ENCODE assay signal across 8 cellular contexts in genomic region chr19:55173717-55174409, GRCh38. TPM values are rescaled to one million over a fixed set of nuclear protein-coding genes. Genes with fewer than 3 reads are reported as not detected.
A peak's percentile ranks its signal among the peaks of the same experiment; 100 is the strongest.
DNase-seq lines count a peak whose midpoint lies in the region; ATAC-seq and TF ChIP-seq lines count a peak whose summit lies in the region.

No MANE protein-coding gene starts in this region.

- intact Hi-C loops in MCF 10A (cut with micrococcal nuclease), result no loop called here

- CTCF ChIA-PET in HEK293T (lab: Yijun Ruan, JAX), result interaction anchor here (1.7 kb wide), 1 partner anchor 14 kb away, joined by 5 read pairs; no protein-coding TSS in a partner anchor
- CTCF ChIA-PET in MCF 10A (lab: Yijun Ruan, JAX), result interaction anchor here (0.6 to 1.2 kb wide), 3 partner anchors 33 to 244 kb away, joined by 3 to 5 read pairs (median 3); no protein-coding TSS in a partner anchor

- peaks cover 14% of the 10 kb centered on the region for H3K4me1 Mint-ChIP-seq in MCF 10A (ENCODE audit: insufficient read depth, unreplicated experiment)

- H3K9me3 Mint-ChIP-seq in MCF 10A (ENCODE audit: unreplicated experiment), result no peaks in the 10 kb centered on the region

- peaks cover 7% of the 10 kb centered on the region for H3K36me3 Mint-ChIP-seq in MCF 10A (ENCODE audit: insufficient read depth, unreplicated experiment)

- no peaks in the 10 kb centered on the region for H3K27me3 Mint-ChIP-seq in MCF 10A (ENCODE audit: insufficient read depth, unreplicated experiment)

- no peak for ATAC-seq in GM19324 (IDR thresholded peaks at IDR 0.05; ENCODE audit: low FRiP score, unreplicated experiment)

- peak overlapping the region; percentile 74 for H3K4me3 Mint-ChIP-seq in MCF 10A (ENCODE audit: unreplicated experiment)

- DNase-seq in AG10803 (ENCODE audit: low read depth) (peak; percentile 73), HEK293T (ENCODE audit: extremely low spot score) (peak; percentile 83), RPMI7951 (ENCODE audit: low read depth) (peak; percentile 89), MCF 10A (ENCODE audit: unreplicated experiment) (peak; percentile 67), HuH-7.5 (ENCODE audit: low spot score) (no peak)
- DNase-seq in stimulated activated CD4-positive, alpha-beta T cell treated with anti-CD3 and anti-CD28 coated beads, Interleukin-15, amount 100 ng/mL, for 24 hours, result peak; percentile 73

- H3K9me3 ChIP-seq in iPS-18c (ENCODE audit: control insufficient read depth, insufficient read depth, low read length), result no peaks in the 10 kb centered on the region

- no peak overlapping the region for H3K27ac Mint-ChIP-seq in MCF 10A (ENCODE audit: low read depth, unreplicated experiment)

- H3K4me3 ChIP-seq in AG10803 (ENCODE audit: low read length) (peak overlapping the region; percentile 67), iPS-18c (ENCODE audit: insufficient read depth, low read depth, low read length) (peak overlapping the region; percentile 70)

- no TSS peak for BruUV-seq in MCF 10A (replicated peaks; lab: Mats Ljungman, UMichigan)

- POLR2A ChIA-PET in HEK293T (lab: Yijun Ruan, JAX) (interaction anchor here (0.6 to 2.2 kb wide), 7 partner anchors 13 to 106 kb away, joined by 3 to 8 read pairs (median 3); partner anchors contain the start of genes HSPBP1 and PPP6R1), MCF 10A (lab: Yijun Ruan, JAX) (interaction anchor here (0.6 to 1.3 kb wide), 3 partner anchors 9 to 85 kb away, joined by 3 read pairs; partner anchors contain the start of gene PPP6R1)

- TF ChIP-seq CTCF in AG10803 (conservative IDR thresholded peaks at IDR 0.05; ENCODE audit: low read length), result peak; percentile 20
- TF ChIP-seq CTCF in MCF 10A (IDR thresholded peaks at IDR 0.05; ENCODE audit: unreplicated experiment), result no peak

TF ChIP-seq in HEK293T, 16 proteins besides CTCF, POLR2A, EP300 and RAD21:
- TF ChIP-seq PKNOX1 (IDR thresholded peaks at IDR 0.05) (no peak), ELF4 (IDR thresholded peaks at IDR 0.05) (no peak), HDGF (IDR thresholded peaks at IDR 0.05; ENCODE audit: borderline replicate concordance) (no peak), FOXK2 (IDR thresholded peaks at IDR 0.05) (no peak), ZNF384 (IDR thresholded peaks at IDR 0.05) (no peak), FOXA1 (IDR thresholded peaks at IDR 0.05) (no peak), FOXM1 (IDR thresholded peaks at IDR 0.05; ENCODE audit: borderline replicate concordance) (no peak)

RNA-seq across cellular contexts. Expression of gene SYT5, which starts 6.2 kb away (rescaled TPM):
- total RNA-seq in RPMI7951 (2014; rRNA removed; shearing (Covaris generic)), result 0.10 and 0.36 TPM in 2 replicates
- total RNA-seq in MCF 10A (2022), result not detected in 2 replicates

RNA-seq across cellular contexts. Expression of gene DNAAF3, which starts 7.5 kb away (rescaled TPM):
- 1.4 and 1.6 TPM in 2 replicates for total RNA-seq in RPMI7951 (2014; rRNA removed; shearing (Covaris generic))
- 3.9 and 4.9 TPM in 2 replicates for total RNA-seq in MCF 10A (2022)

RNA-seq across cellular contexts. Expression of gene TNNI3, which starts 16.3 kb away (rescaled TPM):
- 0.48 and 0.78 TPM in 2 replicates for total RNA-seq in RPMI7951 (2014; rRNA removed; shearing (Covaris generic))
- 0.89 TPM in 1 of 2 replicates, not detected in the other for total RNA-seq in MCF 10A (2022)

RNA-seq across cellular contexts. Expression of gene TNNT1, which starts 24.9 kb away (rescaled TPM):
- total RNA-seq in RPMI7951 (2014; rRNA removed; shearing (Covaris generic)), result 32.5 and 42.4 TPM in 2 replicates
- total RNA-seq in MCF 10A (2022), result 32.3 and 46.8 TPM in 2 replicates

RNA-seq across cellular contexts. Expression of gene PTPRH, which starts 35.4 kb away (rescaled TPM):
- 5.4 and 6.0 TPM in 2 replicates for total RNA-seq in RPMI7951 (2014; rRNA removed; shearing (Covaris generic))
- 0.56 and 2.3 TPM in 2 replicates for total RNA-seq in MCF 10A (2022)
